24 cellular contexts compared by ENCODE assay signal in the genomic region with DNA sequence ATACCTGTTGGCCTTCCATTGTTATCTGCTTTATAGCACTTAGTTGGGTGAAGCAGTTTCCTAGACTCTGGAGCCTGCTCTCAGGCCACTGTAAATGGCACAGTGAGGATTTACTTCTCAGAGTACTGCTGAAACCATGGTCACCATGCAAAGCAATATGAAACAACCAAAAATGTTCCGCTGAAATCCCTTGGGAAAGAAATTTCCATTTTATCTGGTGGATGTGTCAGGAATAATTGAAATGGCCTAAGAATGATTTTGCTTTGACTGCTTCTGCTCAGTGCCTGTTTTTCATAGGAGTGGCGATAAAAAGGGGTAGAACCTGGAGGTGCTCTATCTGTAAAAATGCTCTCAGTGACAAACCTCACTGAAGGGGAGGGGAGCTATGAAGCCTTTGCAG.
"Had no signal": no experiment of that assay in that cellular context is flagged by ENCODE, and none has a peak within 500 bp of the region (broad histone marks: within the 10 kb centered on the region; RNA-seq: fewer than 3 reads in every experiment).

No MANE protein-coding gene starts in this region.

- ATAC-seq: effector memory CD8-positive, alpha-beta T cell; esophagus mucosa; foreskin keratinocyte; gastrocnemius medialis; gastroesophageal sphincter; heart left ventricle; heart right ventricle had no signal

- DNase-seq: colonic mucosa; cortex of kidney; dermis blood vessel endothelial cell; dorsolateral prefrontal cortex; effector CD4-positive, alpha-beta T cell; effector CD8-positive, alpha-beta T cell; effector memory CD4-positive, alpha-beta T cell; effector memory CD8-positive, alpha-beta T cell; endodermal cell; erythroblast; esophagus squamous epithelium; foreskin fibroblast; foreskin keratinocyte; foreskin melanocyte; gastrocnemius medialis; glutamatergic neuron; head of caudate nucleus; heart left ventricle; heart right ventricle had no signal

- H3K9me3 ChIP-seq: colonic mucosa, esophagus muscularis mucosa, esophagus squamous epithelium, gastrocnemius medialis, gastroesophageal sphincter, heart left ventricle, heart right ventricle had no signal

- H3K36me3 ChIP-seq: colonic mucosa, esophagus muscularis mucosa, esophagus squamous epithelium, gastrocnemius medialis, gastroesophageal sphincter, heart left ventricle, heart right ventricle had no signal

- H3K27ac ChIP-seq: colonic mucosa, coronary artery, dorsolateral prefrontal cortex, epithelial cell of prostate, esophagus muscularis mucosa, esophagus squamous epithelium, foreskin keratinocyte, gastrocnemius medialis, gastroesophageal sphincter, heart left ventricle, heart right ventricle had no signal

- H3K4me3 ChIP-seq: colonic mucosa, coronary artery, dorsolateral prefrontal cortex, esophagus muscularis mucosa, esophagus squamous epithelium, gastrocnemius medialis, gastroesophageal sphincter, heart left ventricle, heart right ventricle had no signal

- H3K27me3 ChIP-seq: colonic mucosa, dorsolateral prefrontal cortex, esophagus muscularis mucosa, esophagus squamous epithelium, foreskin keratinocyte, gastrocnemius medialis, gastroesophageal sphincter, heart right ventricle had no signal
